ENCODE assay signal across 1 cellular context in the genomic region with DNA sequence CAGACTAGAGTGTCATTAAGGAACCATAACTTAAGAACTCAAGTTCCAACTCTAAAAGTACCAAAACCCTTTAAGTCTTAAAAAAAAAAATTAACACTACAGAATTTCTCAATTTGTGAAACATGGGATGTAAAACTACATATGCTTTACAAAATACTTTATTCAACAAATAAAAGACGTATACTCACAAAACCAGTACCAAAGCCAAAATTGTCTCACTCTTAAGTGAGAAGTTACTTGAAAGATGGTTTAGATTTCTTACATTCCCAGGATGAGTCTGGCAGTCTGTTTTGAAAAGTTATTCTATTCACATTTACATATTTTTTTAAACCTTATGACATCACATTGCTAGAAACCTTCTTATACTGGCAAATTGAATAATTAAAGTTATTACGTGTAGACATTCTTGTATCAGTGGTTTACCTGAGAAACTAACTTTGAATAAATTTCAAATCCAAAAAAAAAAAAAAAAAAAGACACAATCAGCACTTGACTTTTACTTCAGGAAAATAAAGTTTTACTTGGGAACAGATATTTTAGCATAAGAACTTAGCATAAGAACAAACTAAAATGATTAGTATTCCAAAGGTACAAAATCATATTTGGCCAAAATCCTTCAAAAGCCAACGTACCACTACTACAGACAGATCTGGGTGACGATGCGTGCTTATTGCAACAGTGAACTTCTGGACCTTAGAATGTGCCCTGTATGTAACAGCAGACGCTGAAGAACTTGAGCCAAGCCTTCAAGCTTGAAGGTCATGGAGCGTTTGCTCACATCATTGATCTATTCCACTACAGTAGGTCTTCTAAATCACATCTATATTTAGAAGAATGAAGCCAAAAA.
TF ChIP-seq lines count a peak whose summit lies in the region.

No MANE protein-coding gene starts in this region.

TF ChIP-seq in HEK293, 187 proteins besides CTCF, POLR2A, EP300 and RAD21 (continued from another document and continues in another):
- TF ChIP-seq, protein P1, sequence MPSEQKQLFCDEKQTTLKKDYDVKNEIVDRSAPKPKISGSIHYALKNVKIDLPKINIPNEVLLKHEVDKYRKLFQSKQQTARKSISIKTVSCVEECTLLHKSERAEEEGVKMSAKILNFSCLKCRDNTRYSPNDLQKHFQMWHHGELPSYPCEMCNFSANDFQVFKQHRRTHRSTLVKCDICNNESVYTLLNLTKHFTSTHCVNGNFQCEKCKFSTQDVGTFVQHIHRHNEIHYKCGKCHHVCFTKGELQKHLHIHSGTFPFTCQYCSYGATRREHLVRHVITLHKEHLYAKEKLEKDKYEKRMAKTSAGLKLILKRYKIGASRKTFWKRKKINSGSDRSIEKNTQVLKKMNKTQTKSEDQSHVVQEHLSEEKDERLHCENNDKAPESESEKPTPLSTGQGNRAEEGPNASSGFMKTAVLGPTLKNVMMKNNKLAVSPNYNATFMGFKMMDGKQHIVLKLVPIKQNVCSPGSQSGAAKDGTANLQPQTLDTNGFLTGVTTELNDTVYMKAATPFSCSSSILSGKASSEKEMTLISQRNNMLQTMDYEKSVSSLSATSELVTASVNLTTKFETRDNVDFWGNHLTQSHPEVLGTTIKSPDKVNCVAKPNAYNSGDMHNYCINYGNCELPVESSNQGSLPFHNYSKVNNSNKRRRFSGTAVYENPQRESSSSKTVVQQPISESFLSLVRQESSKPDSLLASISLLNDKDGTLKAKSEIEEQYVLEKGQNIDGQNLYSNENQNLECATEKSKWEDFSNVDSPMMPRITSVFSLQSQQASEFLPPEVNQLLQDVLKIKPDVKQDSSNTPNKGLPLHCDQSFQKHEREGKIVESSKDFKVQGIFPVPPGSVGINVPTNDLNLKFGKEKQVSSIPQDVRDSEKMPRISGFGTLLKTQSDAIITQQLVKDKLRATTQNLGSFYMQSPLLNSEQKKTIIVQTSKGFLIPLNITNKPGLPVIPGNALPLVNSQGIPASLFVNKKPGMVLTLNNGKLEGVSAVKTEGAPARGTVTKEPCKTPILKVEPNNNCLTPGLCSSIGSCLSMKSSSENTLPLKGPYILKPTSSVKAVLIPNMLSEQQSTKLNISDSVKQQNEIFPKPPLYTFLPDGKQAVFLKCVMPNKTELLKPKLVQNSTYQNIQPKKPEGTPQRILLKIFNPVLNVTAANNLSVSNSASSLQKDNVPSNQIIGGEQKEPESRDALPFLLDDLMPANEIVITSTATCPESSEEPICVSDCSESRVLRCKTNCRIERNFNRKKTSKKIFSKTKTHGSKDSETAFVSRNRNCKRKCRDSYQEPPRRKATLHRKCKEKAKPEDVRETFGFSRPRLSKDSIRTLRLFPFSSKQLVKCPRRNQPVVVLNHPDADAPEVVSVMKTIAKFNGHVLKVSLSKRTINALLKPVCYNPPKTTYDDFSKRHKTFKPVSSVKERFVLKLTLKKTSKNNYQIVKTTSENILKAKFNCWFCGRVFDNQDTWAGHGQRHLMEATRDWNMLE (tag by site-specific recombination; conservative IDR thresholded peaks at IDR 0.05; ENCODE audit: low read depth) = no peak
- TF ChIP-seq SETDB1 (IDR thresholded peaks at IDR 0.05; ENCODE audit: insufficient read length, low read length) = no peak
- TF ChIP-seq ZNF391 (tag by site-specific recombination; IDR thresholded peaks at IDR 0.05; ENCODE audit: borderline replicate concordance, low read depth) = no peak
- TF ChIP-seq ZNF677 (tag by site-specific recombination; IDR thresholded peaks at IDR 0.05) = no peak
- no peak for TF ChIP-seq RBAK (tag by site-specific recombination; IDR thresholded peaks at IDR 0.05)
- no peak for TF ChIP-seq ZNF140 (tag by site-specific recombination; IDR thresholded peaks at IDR 0.05)
- TF ChIP-seq ZFHX2 (tag by site-specific recombination; conservative IDR thresholded peaks at IDR 0.05) = no peak
- no peak for TF ChIP-seq ZNF174 (tag by site-specific recombination; IDR thresholded peaks at IDR 0.05)
- TF ChIP-seq, protein P2, sequence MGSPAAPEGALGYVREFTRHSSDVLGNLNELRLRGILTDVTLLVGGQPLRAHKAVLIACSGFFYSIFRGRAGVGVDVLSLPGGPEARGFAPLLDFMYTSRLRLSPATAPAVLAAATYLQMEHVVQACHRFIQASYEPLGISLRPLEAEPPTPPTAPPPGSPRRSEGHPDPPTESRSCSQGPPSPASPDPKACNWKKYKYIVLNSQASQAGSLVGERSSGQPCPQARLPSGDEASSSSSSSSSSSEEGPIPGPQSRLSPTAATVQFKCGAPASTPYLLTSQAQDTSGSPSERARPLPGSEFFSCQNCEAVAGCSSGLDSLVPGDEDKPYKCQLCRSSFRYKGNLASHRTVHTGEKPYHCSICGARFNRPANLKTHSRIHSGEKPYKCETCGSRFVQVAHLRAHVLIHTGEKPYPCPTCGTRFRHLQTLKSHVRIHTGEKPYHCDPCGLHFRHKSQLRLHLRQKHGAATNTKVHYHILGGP (tag by site-specific recombination; IDR thresholded peaks at IDR 0.05) = no peak
- no peak; the same call in 1 of the 2 replicates for TF ChIP-seq ZNF664 (tag by site-specific recombination; IDR thresholded peaks at IDR 0.05)
- TF ChIP-seq GFI1B (tag by site-specific recombination; IDR thresholded peaks at IDR 0.05) = no peak
- TF ChIP-seq ZNF555 (tag by site-specific recombination; conservative IDR thresholded peaks at IDR 0.05) = no peak
- TF ChIP-seq ZFP41 (tag by site-specific recombination; IDR thresholded peaks at IDR 0.05; ENCODE audit: borderline replicate concordance) = no peak
- TF ChIP-seq, protein P3, sequence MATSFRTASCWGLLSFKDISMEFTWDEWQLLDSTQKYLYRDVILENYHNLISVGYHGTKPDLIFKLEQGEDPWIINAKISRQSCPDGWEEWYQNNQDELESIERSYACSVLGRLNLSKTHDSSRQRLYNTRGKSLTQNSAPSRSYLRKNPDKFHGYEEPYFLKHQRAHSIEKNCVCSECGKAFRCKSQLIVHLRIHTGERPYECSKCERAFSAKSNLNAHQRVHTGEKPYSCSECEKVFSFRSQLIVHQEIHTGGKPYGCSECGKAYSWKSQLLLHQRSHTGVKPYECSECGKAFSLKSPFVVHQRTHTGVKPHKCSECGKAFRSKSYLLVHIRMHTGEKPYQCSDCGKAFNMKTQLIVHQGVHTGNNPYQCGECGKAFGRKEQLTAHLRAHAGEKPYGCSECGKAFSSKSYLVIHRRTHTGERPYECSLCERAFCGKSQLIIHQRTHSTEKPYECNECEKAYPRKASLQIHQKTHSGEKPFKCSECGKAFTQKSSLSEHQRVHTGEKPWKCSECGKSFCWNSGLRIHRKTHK (tag by site-specific recombination; IDR thresholded peaks at IDR 0.05) = no peak
- no peak for TF ChIP-seq KLF1 (tag by site-specific recombination; IDR thresholded peaks at IDR 0.05)
- no peak for TF ChIP-seq OSR2 (tag by site-specific recombination; IDR thresholded peaks at IDR 0.05)
- TF ChIP-seq ZNF335 (tag by site-specific recombination; conservative IDR thresholded peaks at IDR 0.05) = peak; percentile 39
- peak; percentile 23; the same call in 1 of the 2 replicates for TF ChIP-seq ZNF2 (tag by site-specific recombination; IDR thresholded peaks at IDR 0.05)
- no peak for TF ChIP-seq ZNF623 (tag by site-specific recombination; IDR thresholded peaks at IDR 0.05)
- TF ChIP-seq ZFP69B (tag by site-specific recombination; IDR thresholded peaks at IDR 0.05) = no peak
- no peak for TF ChIP-seq KLF16 (tag by site-specific recombination; IDR thresholded peaks at IDR 0.05)
- TF ChIP-seq ZBTB21 (tag by site-specific recombination; IDR thresholded peaks at IDR 0.05) = peak; percentile 67
- no peak for TF ChIP-seq TCF7L2 (IDR thresholded peaks at IDR 0.05; ENCODE audit: borderline replicate concordance, low read depth, low read length)
- TF ChIP-seq ZNF239 (tag by site-specific recombination; IDR thresholded peaks at IDR 0.05) = peak; percentile 93; the same call in 1 of the 2 replicates
- TF ChIP-seq ZNF354C (tag by site-specific recombination; IDR thresholded peaks at IDR 0.05; ENCODE audit: borderline replicate concordance, low read depth) = no peak
- no peak for TF ChIP-seq ZNF416 (tag by site-specific recombination; IDR thresholded peaks at IDR 0.05)
- TF ChIP-seq ZNF16 (tag by site-specific recombination; IDR thresholded peaks at IDR 0.05; ENCODE audit: low read depth) = no peak
- TF ChIP-seq ZNF701 (tag by site-specific recombination; IDR thresholded peaks at IDR 0.05) = no peak
- TF ChIP-seq, protein P4, sequence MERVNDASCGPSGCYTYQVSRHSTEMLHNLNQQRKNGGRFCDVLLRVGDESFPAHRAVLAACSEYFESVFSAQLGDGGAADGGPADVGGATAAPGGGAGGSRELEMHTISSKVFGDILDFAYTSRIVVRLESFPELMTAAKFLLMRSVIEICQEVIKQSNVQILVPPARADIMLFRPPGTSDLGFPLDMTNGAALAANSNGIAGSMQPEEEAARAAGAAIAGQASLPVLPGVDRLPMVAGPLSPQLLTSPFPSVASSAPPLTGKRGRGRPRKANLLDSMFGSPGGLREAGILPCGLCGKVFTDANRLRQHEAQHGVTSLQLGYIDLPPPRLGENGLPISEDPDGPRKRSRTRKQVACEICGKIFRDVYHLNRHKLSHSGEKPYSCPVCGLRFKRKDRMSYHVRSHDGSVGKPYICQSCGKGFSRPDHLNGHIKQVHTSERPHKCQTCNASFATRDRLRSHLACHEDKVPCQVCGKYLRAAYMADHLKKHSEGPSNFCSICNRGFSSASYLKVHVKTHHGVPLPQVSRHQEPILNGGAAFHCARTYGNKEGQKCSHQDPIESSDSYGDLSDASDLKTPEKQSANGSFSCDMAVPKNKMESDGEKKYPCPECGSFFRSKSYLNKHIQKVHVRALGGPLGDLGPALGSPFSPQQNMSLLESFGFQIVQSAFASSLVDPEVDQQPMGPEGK (tag by site-specific recombination; IDR thresholded peaks at IDR 0.05) = no peak
- TF ChIP-seq KLF7 (tag by site-specific recombination; IDR thresholded peaks at IDR 0.05; ENCODE audit: borderline replicate concordance) = no peak
- no peak for TF ChIP-seq SCRT1 (tag by site-specific recombination; IDR thresholded peaks at IDR 0.05; ENCODE audit: borderline replicate concordance)
- no peak for TF ChIP-seq ZNF214 (tag by site-specific recombination; IDR thresholded peaks at IDR 0.05; ENCODE audit: borderline replicate concordance)
- no peak for TF ChIP-seq ZEB2 (tag by site-specific recombination; IDR thresholded peaks at IDR 0.05)
- TF ChIP-seq, protein P5, sequence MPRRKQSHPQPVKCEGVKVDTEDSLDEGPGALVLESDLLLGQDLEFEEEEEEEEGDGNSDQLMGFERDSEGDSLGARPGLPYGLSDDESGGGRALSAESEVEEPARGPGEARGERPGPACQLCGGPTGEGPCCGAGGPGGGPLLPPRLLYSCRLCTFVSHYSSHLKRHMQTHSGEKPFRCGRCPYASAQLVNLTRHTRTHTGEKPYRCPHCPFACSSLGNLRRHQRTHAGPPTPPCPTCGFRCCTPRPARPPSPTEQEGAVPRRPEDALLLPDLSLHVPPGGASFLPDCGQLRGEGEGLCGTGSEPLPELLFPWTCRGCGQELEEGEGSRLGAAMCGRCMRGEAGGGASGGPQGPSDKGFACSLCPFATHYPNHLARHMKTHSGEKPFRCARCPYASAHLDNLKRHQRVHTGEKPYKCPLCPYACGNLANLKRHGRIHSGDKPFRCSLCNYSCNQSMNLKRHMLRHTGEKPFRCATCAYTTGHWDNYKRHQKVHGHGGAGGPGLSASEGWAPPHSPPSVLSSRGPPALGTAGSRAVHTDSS (tag by site-specific recombination; IDR thresholded peaks at IDR 0.05) = no peak
- no peak for TF ChIP-seq ZNF670 (tag by site-specific recombination; IDR thresholded peaks at IDR 0.05; ENCODE audit: low read depth)
- TF ChIP-seq, protein P6, sequence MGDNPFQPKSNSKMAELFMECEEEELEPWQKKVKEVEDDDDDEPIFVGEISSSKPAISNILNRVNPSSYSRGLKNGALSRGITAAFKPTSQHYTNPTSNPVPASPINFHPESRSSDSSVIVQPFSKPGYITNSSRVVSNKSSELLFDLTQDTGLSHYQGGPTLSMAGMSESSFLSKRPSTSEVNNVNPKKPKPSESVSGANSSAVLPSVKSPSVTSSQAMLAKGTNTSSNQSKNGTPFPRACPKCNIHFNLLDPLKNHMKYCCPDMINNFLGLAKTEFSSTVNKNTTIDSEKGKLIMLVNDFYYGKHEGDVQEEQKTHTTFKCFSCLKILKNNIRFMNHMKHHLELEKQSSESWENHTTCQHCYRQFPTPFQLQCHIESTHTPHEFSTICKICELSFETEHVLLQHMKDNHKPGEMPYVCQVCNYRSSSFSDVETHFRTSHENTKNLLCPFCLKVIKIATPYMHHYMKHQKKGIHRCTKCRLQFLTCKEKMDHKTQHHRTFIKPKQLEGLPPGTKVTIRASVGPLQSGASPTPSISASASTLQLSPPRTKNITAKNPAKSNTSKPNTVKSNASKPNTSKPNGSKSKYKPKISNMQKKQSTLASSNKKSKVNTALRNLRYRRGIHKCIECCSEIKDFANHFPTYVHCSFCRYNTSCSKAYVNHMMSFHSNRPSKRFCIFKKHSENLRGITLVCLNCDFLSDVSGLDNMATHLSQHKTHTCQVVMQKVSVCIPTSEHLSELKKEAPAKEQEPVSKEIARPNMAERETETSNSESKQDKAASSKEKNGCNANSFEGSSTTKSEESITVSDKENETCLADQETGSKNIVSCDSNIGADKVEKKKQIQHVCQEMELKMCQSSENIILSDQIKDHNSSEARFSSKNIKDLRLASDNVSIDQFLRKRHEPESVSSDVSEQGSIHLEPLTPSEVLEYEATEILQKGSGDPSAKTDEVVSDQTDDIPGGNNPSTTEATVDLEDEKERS (tag by site-specific recombination; IDR thresholded peaks at IDR 0.05) = no peak
- TF ChIP-seq ZNF157 (tag by site-specific recombination; IDR thresholded peaks at IDR 0.05) = no peak
- TF ChIP-seq ZNF501 (tag by site-specific recombination; IDR thresholded peaks at IDR 0.05) = 0 out of 2 replicates have a peak, but pooled peaks have one; percentile 48
- TF ChIP-seq, protein P7, sequence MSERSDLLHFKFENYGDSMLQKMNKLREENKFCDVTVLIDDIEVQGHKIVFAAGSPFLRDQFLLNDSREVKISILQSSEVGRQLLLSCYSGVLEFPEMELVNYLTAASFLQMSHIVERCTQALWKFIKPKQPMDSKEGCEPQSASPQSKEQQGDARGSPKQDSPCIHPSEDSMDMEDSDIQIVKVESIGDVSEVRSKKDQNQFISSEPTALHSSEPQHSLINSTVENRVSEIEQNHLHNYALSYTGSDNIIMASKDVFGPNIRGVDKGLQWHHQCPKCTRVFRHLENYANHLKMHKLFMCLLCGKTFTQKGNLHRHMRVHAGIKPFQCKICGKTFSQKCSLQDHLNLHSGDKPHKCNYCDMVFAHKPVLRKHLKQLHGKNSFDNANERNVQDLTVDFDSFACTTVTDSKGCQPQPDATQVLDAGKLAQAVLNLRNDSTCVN (tag by site-specific recombination; optimal IDR thresholded peaks at IDR 0.05) = no peak
- TF ChIP-seq ZNF521 (tag by site-specific recombination; IDR thresholded peaks at IDR 0.05) = no peak
- TF ChIP-seq, protein P8, sequence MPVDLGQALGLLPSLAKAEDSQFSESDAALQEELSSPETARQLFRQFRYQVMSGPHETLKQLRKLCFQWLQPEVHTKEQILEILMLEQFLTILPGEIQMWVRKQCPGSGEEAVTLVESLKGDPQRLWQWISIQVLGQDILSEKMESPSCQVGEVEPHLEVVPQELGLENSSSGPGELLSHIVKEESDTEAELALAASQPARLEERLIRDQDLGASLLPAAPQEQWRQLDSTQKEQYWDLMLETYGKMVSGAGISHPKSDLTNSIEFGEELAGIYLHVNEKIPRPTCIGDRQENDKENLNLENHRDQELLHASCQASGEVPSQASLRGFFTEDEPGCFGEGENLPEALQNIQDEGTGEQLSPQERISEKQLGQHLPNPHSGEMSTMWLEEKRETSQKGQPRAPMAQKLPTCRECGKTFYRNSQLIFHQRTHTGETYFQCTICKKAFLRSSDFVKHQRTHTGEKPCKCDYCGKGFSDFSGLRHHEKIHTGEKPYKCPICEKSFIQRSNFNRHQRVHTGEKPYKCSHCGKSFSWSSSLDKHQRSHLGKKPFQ (tag by site-specific recombination; IDR thresholded peaks at IDR 0.05) = no peak
